Comparison of ENCODE assay signal across 1 cellular context in the genomic region with DNA sequence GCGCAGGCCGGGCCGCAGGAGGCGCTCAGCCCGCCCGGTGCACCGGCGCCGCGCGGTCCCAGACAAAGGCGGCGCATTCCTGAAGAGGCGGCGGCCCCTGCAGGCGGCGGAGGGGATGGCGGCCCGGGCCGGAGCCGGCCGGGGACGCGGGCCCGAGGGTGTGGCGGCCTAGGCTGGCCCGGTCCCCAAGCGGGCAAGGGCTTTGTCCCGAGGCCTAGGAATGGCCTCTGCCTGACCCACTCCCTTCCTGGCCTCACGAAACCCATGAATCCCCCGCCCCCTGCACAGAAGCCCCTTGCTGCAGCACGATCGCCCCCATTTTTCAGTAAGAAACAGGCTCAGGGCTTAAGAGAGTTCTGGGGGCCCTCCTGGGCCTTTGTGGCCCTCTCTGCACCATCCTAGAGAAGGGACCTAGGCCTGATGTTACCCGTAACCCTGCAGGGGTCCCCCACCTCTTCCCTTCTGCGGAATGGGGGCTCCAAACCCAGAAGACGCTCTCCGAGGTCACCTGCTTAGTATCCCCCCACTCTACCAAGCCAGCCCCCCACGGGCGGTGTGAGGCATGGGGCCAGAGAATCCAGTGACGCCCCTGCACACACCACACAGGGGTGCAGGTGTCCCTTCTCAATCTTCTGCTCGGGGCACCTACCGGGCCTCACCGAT.
TF ChIP-seq lines count a peak whose summit lies in the region.

No MANE protein-coding gene starts in this region.

TF ChIP-seq in K562, 482 proteins besides CTCF, POLR2A, EP300 and RAD21 (continues in another document):
- TF ChIP-seq, protein P1, sequence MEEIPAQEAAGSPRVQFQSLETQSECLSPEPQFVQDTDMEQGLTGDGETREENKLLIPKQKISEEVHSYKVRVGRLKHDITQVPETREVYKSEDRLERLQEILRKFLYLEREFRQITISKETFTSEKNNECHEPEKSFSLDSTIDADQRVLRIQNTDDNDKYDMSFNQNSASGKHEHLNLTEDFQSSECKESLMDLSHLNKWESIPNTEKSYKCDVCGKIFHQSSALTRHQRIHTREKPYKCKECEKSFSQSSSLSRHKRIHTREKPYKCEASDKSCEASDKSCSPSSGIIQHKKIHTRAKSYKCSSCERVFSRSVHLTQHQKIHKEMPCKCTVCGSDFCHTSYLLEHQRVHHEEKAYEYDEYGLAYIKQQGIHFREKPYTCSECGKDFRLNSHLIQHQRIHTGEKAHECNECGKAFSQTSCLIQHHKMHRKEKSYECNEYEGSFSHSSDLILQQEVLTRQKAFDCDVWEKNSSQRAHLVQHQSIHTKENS (CRISPR knock-in tag; IDR thresholded peaks at IDR 0.05), result no peak
- TF ChIP-seq RBM22 (IDR thresholded peaks at IDR 0.05; ENCODE audit: low read depth, low read length, poor library complexity, severe bottlenecking), result no peak
- TF ChIP-seq, protein P2, sequence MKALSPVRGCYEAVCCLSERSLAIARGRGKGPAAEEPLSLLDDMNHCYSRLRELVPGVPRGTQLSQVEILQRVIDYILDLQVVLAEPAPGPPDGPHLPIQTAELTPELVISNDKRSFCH (CRISPR knock-in tag; IDR thresholded peaks at IDR 0.05), result no peak
- TF ChIP-seq, protein P2 (tag; IDR thresholded peaks at IDR 0.05), result peak; percentile 66; the same call in 1 of the 2 replicates
- TF ChIP-seq TAF9B (IDR thresholded peaks at IDR 0.05; ENCODE audit: partially characterized antibody), result no peak
- TF ChIP-seq MTA2 (IDR thresholded peaks at IDR 0.05; ENCODE audit: low read depth), result no peak
- no peak for TF ChIP-seq TOE1 (IDR thresholded peaks at IDR 0.05; ENCODE audit: borderline replicate concordance)
- TF ChIP-seq TOE1 (CRISPR knock-in tag; IDR thresholded peaks at IDR 0.05; ENCODE audit: borderline replicate concordance, low read depth), result no peak
- TF ChIP-seq NCOA6 (IDR thresholded peaks at IDR 0.05), result no peak
- no peak for TF ChIP-seq DMBX1 (CRISPR knock-in tag; IDR thresholded peaks at IDR 0.05; ENCODE audit: borderline replicate concordance)
- peak; percentile 60 for TF ChIP-seq POU5F1 (IDR thresholded peaks at IDR 0.05; ENCODE audit: borderline replicate concordance, low read depth, low read length, partially characterized antibody)
- peak; percentile 92 for TF ChIP-seq CXXC5 (CRISPR knock-in tag; IDR thresholded peaks at IDR 0.05)
- TF ChIP-seq FOXJ2 (tag; IDR thresholded peaks at IDR 0.05), result no peak
- TF ChIP-seq FOXA1 (IDR thresholded peaks at IDR 0.05; ENCODE audit: borderline replicate concordance), result no peak
- TF ChIP-seq, protein P3, sequence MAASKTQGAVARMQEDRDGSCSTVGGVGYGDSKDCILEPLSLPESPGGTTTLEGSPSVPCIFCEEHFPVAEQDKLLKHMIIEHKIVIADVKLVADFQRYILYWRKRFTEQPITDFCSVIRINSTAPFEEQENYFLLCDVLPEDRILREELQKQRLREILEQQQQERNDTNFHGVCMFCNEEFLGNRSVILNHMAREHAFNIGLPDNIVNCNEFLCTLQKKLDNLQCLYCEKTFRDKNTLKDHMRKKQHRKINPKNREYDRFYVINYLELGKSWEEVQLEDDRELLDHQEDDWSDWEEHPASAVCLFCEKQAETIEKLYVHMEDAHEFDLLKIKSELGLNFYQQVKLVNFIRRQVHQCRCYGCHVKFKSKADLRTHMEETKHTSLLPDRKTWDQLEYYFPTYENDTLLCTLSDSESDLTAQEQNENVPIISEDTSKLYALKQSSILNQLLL (CRISPR knock-in tag; IDR thresholded peaks at IDR 0.05; ENCODE audit: borderline replicate concordance), result no peak
- TF ChIP-seq, protein P4, sequence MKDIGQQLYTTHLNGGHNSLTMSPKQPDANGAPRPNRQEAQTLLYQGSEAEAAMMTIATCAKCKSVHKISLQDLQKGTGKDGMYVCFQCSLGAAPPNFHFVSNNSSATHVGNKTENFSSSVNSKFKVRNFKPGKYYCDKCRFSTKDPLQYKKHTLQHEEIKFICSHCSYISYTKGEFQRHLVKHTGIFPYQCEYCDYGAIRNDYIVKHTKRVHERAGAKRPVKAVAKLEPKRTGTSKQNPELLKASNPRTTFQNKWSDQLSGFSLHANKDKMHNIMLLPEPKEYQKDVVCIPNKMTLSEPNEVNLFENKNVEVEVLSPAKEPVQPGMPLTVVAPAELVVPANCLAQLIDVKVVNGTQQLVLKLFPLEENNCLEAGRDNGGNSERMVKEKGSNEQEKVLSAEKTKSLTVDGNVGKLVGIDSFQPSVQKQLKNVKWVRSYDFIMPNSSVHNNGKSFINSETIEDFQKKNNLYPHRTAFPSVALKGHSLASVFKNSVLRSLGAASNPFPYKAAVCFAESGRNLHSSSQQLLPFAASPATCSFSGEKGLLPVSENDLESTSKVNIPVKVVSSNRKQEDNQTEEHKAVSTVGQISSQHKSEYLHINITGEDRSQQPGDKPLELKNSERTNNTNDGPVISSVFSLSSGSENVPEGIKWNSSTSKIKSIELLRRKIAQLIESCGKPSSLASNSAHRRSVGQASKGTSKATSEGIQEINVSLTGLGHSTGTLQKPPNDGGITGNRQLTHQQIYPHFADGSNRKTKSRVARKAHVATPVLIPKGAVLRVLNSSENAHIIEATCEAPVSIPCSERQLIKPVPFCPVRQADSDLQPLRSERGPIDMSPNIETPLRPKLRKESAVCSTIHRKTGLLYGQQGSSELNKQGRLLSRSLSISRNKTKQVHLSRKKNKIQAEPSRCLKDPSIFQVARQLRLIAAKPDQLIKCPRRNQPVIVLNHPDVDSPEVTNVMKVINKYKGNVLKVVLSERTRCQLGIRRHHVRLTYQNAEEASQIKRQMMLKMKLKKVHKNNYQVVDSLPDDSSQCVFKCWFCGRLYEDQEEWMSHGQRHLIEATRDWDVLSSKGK (CRISPR knock-in tag; IDR thresholded peaks at IDR 0.05), result no peak
- TF ChIP-seq MAFK (IDR thresholded peaks at IDR 0.05; ENCODE audit: low read length), result no peak
- TF ChIP-seq, protein P5, sequence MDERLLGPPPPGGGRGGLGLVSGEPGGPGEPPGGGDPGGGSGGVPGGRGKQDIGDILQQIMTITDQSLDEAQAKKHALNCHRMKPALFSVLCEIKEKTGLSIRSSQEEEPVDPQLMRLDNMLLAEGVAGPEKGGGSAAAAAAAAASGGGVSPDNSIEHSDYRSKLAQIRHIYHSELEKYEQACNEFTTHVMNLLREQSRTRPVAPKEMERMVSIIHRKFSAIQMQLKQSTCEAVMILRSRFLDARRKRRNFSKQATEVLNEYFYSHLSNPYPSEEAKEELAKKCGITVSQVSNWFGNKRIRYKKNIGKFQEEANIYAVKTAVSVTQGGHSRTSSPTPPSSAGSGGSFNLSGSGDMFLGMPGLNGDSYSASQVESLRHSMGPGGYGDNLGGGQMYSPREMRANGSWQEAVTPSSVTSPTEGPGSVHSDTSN (CRISPR knock-in tag; IDR thresholded peaks at IDR 0.05; ENCODE audit: low read depth), result no peak
- TF ChIP-seq, protein P5 (tag; conservative IDR thresholded peaks at IDR 0.05; ENCODE audit: low read depth), result no peak
- TF ChIP-seq, protein P6, sequence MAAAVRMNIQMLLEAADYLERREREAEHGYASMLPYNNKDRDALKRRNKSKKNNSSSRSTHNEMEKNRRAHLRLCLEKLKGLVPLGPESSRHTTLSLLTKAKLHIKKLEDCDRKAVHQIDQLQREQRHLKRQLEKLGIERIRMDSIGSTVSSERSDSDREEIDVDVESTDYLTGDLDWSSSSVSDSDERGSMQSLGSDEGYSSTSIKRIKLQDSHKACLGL (CRISPR knock-in tag; IDR thresholded peaks at IDR 0.05; ENCODE audit: borderline replicate concordance, poor library complexity, severe bottlenecking), result no peak
- TF ChIP-seq, protein P7, sequence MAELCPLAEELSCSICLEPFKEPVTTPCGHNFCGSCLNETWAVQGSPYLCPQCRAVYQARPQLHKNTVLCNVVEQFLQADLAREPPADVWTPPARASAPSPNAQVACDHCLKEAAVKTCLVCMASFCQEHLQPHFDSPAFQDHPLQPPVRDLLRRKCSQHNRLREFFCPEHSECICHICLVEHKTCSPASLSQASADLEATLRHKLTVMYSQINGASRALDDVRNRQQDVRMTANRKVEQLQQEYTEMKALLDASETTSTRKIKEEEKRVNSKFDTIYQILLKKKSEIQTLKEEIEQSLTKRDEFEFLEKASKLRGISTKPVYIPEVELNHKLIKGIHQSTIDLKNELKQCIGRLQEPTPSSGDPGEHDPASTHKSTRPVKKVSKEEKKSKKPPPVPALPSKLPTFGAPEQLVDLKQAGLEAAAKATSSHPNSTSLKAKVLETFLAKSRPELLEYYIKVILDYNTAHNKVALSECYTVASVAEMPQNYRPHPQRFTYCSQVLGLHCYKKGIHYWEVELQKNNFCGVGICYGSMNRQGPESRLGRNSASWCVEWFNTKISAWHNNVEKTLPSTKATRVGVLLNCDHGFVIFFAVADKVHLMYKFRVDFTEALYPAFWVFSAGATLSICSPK (IDR thresholded peaks at IDR 0.05; ENCODE audit: borderline replicate concordance), result no peak
- TF ChIP-seq PRMT5 (CRISPR knock-in tag; IDR thresholded peaks at IDR 0.05), result peak; percentile 50; the same call in 1 of the 2 replicates
- TF ChIP-seq, protein P8, sequence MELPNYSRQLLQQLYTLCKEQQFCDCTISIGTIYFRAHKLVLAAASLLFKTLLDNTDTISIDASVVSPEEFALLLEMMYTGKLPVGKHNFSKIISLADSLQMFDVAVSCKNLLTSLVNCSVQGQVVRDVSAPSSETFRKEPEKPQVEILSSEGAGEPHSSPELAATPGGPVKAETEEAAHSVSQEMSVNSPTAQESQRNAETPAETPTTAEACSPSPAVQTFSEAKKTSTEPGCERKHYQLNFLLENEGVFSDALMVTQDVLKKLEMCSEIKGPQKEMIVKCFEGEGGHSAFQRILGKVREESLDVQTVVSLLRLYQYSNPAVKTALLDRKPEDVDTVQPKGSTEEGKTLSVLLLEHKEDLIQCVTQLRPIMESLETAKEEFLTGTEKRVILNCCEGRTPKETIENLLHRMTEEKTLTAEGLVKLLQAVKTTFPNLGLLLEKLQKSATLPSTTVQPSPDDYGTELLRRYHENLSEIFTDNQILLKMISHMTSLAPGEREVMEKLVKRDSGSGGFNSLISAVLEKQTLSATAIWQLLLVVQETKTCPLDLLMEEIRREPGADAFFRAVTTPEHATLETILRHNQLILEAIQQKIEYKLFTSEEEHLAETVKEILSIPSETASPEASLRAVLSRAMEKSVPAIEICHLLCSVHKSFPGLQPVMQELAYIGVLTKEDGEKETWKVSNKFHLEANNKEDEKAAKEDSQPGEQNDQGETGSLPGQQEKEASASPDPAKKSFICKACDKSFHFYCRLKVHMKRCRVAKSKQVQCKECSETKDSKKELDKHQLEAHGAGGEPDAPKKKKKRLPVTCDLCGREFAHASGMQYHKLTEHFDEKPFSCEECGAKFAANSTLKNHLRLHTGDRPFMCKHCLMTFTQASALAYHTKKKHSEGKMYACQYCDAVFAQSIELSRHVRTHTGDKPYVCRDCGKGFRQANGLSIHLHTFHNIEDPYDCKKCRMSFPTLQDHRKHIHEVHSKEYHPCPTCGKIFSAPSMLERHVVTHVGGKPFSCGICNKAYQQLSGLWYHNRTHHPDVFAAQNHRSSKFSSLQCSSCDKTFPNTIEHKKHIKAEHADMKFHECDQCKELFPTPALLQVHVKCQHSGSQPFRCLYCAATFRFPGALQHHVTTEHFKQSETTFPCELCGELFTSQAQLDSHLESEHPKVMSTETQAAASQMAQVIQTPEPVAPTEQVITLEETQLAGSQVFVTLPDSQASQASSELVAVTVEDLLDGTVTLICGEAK (IDR thresholded peaks at IDR 0.05), result no peak
- TF ChIP-seq, protein P8 (CRISPR knock-in tag; IDR thresholded peaks at IDR 0.05), result no peak
- TF ChIP-seq, protein P9, sequence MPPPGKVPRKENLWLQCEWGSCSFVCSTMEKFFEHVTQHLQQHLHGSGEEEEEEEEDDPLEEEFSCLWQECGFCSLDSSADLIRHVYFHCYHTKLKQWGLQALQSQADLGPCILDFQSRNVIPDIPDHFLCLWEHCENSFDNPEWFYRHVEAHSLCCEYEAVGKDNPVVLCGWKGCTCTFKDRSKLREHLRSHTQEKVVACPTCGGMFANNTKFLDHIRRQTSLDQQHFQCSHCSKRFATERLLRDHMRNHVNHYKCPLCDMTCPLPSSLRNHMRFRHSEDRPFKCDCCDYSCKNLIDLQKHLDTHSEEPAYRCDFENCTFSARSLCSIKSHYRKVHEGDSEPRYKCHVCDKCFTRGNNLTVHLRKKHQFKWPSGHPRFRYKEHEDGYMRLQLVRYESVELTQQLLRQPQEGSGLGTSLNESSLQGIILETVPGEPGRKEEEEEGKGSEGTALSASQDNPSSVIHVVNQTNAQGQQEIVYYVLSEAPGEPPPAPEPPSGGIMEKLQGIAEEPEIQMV (tag; conservative IDR thresholded peaks at IDR 0.05; ENCODE audit: low read depth), result no peak
- TF ChIP-seq ZNF830 (CRISPR knock-in tag; IDR thresholded peaks at IDR 0.05), result peak; percentile 58; the same call in 1 of the 2 replicates
- TF ChIP-seq ILF3 (IDR thresholded peaks at IDR 0.05; ENCODE audit: borderline replicate concordance), result no peak
